In the genomic region with DNA sequence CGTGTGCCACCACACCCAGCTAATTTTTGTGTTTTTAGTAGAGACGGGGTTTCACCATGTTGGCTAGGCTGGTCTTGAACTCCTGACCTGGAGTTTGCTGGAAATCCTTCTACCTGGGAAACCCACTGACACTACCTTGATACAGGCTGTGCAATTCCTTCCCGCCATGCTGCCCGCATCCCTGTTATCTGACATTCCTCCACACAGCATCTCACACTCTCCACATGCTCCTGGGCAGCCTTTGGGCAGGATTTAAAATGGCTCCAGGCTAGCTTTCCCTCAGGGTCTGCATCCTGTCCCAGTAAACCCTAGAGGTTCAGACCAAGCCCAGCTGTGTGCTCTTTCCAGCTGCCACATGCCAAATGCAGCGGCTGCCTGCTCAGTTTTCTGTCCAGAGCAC, we compare ENCODE assay signal across 31 cellular contexts.
"Had no signal": no experiment of that assay in that cellular context is flagged by ENCODE, and none has a peak within 500 bp of the region (broad histone marks: within the 10 kb centered on the region; RNA-seq: fewer than 3 reads in every experiment).

No MANE protein-coding gene starts in this region.

- H3K27ac ChIP-seq: brain microvascular endothelial cell, coronary artery, dorsolateral prefrontal cortex, foreskin keratinocyte, gastrocnemius medialis, heart right ventricle had no signal

- H3K27me3 ChIP-seq: brain microvascular endothelial cell, foreskin keratinocyte, gastrocnemius medialis had no signal

- H3K9me3 ChIP-seq: gastrocnemius medialis, heart right ventricle had no signal

- H3K4me3 Mint-ChIP-seq: activated CD4-positive, alpha-beta memory T cell treated with anti-CD3 and anti-CD28 coated beads for 36 hours; activated CD4-positive, alpha-beta T cell treated with anti-CD3 and anti-CD28 coated beads for 36 hours; activated CD4-positive, alpha-beta T cell treated with anti-CD3 and anti-CD28 coated beads, Interleukin-2, amount 10 ng/mL, durations not matched to agents 24 days and 14 days; activated CD8-positive, alpha-beta memory T cell treated with anti-CD3 and anti-CD28 coated beads, Interleukin-2, amount 10 ng/mL, durations not matched to agents 7 days and 5 days; activated CD8-positive, alpha-beta T cell treated with anti-CD3 and anti-CD28 coated beads, Interleukin-2, amount 10 ng/mL, durations not matched to agents 7 days and 5 days; activated naive CD8-positive, alpha-beta T cell; activated T-helper 1 cell treated with anti-CD3 and anti-CD28 coated beads, Interleukin-12 subunit alpha, Interleukin-12 subunit beta, Interleukin-2, Interleukin-4 antibody, amounts not matched to agents 30 ng/mL and 10 ng/mL and 1 ng/mL, durations not matched to agents 14 hours and 24 hours and 36 hours; central memory CD8-positive, alpha-beta T cell; dendritic cell treated with granulocyte-macrophage colony-stimulating factor and Interleukin-4, amounts not matched to agents 40 ng/mL and 50 ng/mL, for 4 days; endodermal cell; T-cell; T-helper 1 cell treated with Interleukin-12 subunit alpha and Interleukin-12 subunit beta and Interleukin-4 antibody, amounts not matched to agents 30 μg/mL and 1 μg/mL, for 36 hours had no signal

- ATAC-seq: activated CD4-positive, alpha-beta T cell treated with anti-CD3 and anti-CD28 coated beads for 36 hours; activated CD8-positive, alpha-beta memory T cell treated with anti-CD3 and anti-CD28 coated beads, Interleukin-2, amount 10 ng/mL, durations not matched to agents 7 days and 5 days; activated CD8-positive, alpha-beta T cell treated with anti-CD3 and anti-CD28 coated beads, Interleukin-2, amount 10 ng/mL, durations not matched to agents 7 days and 5 days; esophagus mucosa; foreskin keratinocyte; gastrocnemius medialis; heart right ventricle; T-cell had no signal

- DNase-seq: activated CD4-positive, alpha-beta memory T cell treated with anti-CD3 and anti-CD28 coated beads for 36 hours; activated CD4-positive, alpha-beta T cell treated with anti-CD3 and anti-CD28 coated beads for 36 hours; activated CD4-positive, alpha-beta T cell treated with anti-CD3 and anti-CD28 coated beads, Interleukin-2, amount 10 ng/mL, durations not matched to agents 24 days and 14 days; activated CD4-positive, CD25-positive, alpha-beta regulatory T cell; activated CD4-positive, CD25-positive, alpha-beta regulatory T cell treated with anti-CD3 and anti-CD28 coated beads, Interleukin-2, amount 50 U/mL, for 72 hours; activated CD8-positive, alpha-beta memory T cell treated with anti-CD3 and anti-CD28 coated beads, Interleukin-2, amount 10 ng/mL, durations not matched to agents 7 days and 5 days; activated CD8-positive, alpha-beta memory T cell treated with anti-CD3 and anti-CD28 coated beads, Interleukin-2, amount 50 U/mL, for 4 hours; activated CD8-positive, alpha-beta T cell treated with anti-CD3 and anti-CD28 coated beads, Interleukin-2, amount 10 ng/mL, durations not matched to agents 7 days and 5 days; activated gamma-delta T cell; activated naive CD4-positive, alpha-beta T cell; activated naive CD4-positive, alpha-beta T cell treated with anti-CD3 and anti-CD28 coated beads, Interleukin-2, amount 50 U/mL, for 16 hours; activated T-cell treated with anti-CD3 and anti-CD28 coated beads, Interleukin-2, amount 50 U/mL, for 1 hour; activated T-cell treated with anti-CD3 and anti-CD28 coated beads, Interleukin-2, amount 50 U/mL, for 48 hours; amniotic stem cell; anterior cingulate cortex; brain microvascular endothelial cell; dorsolateral prefrontal cortex; effector memory CD4-positive, alpha-beta T cell; endodermal cell; foreskin keratinocyte; gastrocnemius medialis; heart right ventricle; T-cell; T-helper 9 cell had no signal

- H3K4me3 ChIP-seq: coronary artery, dorsolateral prefrontal cortex, gastrocnemius medialis, heart right ventricle had no signal

- H3K4me1 ChIP-seq: foreskin keratinocyte, gastrocnemius medialis, heart right ventricle had no signal

- H3K36me3 Mint-ChIP-seq: activated CD4-positive, alpha-beta memory T cell treated with anti-CD3 and anti-CD28 coated beads for 36 hours; activated CD8-positive, alpha-beta memory T cell treated with anti-CD3 and anti-CD28 coated beads, Interleukin-2, amount 10 ng/mL, durations not matched to agents 7 days and 5 days; activated naive CD8-positive, alpha-beta T cell; T-cell had no signal

- H3K27ac Mint-ChIP-seq: activated CD4-positive, alpha-beta memory T cell treated with anti-CD3 and anti-CD28 coated beads for 36 hours; activated CD4-positive, alpha-beta T cell treated with anti-CD3 and anti-CD28 coated beads for 36 hours; activated CD4-positive, alpha-beta T cell treated with anti-CD3 and anti-CD28 coated beads, Interleukin-2, amount 10 ng/mL, durations not matched to agents 24 days and 14 days; activated CD8-positive, alpha-beta memory T cell treated with anti-CD3 and anti-CD28 coated beads, Interleukin-2, amount 10 ng/mL, durations not matched to agents 7 days and 5 days; activated CD8-positive, alpha-beta T cell treated with anti-CD3 and anti-CD28 coated beads, Interleukin-2, amount 10 ng/mL, durations not matched to agents 7 days and 5 days; activated naive CD8-positive, alpha-beta T cell; activated T-helper 1 cell treated with anti-CD3 and anti-CD28 coated beads, Interleukin-12 subunit alpha, Interleukin-12 subunit beta, Interleukin-2, Interleukin-4 antibody, amounts not matched to agents 30 ng/mL and 10 ng/mL and 1 ng/mL, durations not matched to agents 14 hours and 24 hours and 36 hours; dendritic cell treated with granulocyte-macrophage colony-stimulating factor and Interleukin-4, amounts not matched to agents 40 ng/mL and 50 ng/mL, for 4 days; endodermal cell; T-cell; T-helper 1 cell treated with Interleukin-12 subunit alpha and Interleukin-12 subunit beta and Interleukin-4 antibody, amounts not matched to agents 30 μg/mL and 1 μg/mL, for 36 hours had no signal

- H3K36me3 ChIP-seq: brain microvascular endothelial cell, gastrocnemius medialis, heart right ventricle had no signal

- H3K4me1 Mint-ChIP-seq: activated CD4-positive, alpha-beta T cell treated with anti-CD3 and anti-CD28 coated beads for 36 hours; activated CD4-positive, alpha-beta T cell treated with anti-CD3 and anti-CD28 coated beads, Interleukin-2, amount 10 ng/mL, durations not matched to agents 24 days and 14 days; activated CD8-positive, alpha-beta memory T cell treated with anti-CD3 and anti-CD28 coated beads, Interleukin-2, amount 10 ng/mL, durations not matched to agents 7 days and 5 days; central memory CD8-positive, alpha-beta T cell; T-cell had no signal

- H3K9me3 Mint-ChIP-seq: activated CD4-positive, alpha-beta memory T cell treated with anti-CD3 and anti-CD28 coated beads for 36 hours; activated CD4-positive, alpha-beta T cell treated with anti-CD3 and anti-CD28 coated beads, Interleukin-2, amount 10 ng/mL, durations not matched to agents 24 days and 14 days; activated T-helper 1 cell treated with anti-CD3 and anti-CD28 coated beads, Interleukin-12 subunit alpha, Interleukin-12 subunit beta, Interleukin-2, Interleukin-4 antibody, amounts not matched to agents 30 ng/mL and 10 ng/mL and 1 ng/mL, durations not matched to agents 14 hours and 24 hours and 36 hours; central memory CD8-positive, alpha-beta T cell; dendritic cell treated with granulocyte-macrophage colony-stimulating factor and Interleukin-4, amounts not matched to agents 40 ng/mL and 50 ng/mL, for 4 days; endodermal cell; T-cell; T-helper 1 cell treated with Interleukin-12 subunit alpha and Interleukin-12 subunit beta and Interleukin-4 antibody, amounts not matched to agents 30 μg/mL and 1 μg/mL, for 36 hours had no signal
